Comparison of ENCODE assay signal across 1 cellular context in genomic region chr3:44419923-44420650, GRCh38.
TF ChIP-seq lines count a peak whose summit lies in the region.

No MANE protein-coding gene starts in this region.

TF ChIP-seq in K562, 482 proteins besides CTCF, POLR2A, EP300 and RAD21 (continued from another document):
- TF ChIP-seq E2F8 (IDR thresholded peaks at IDR 0.05; ENCODE audit: low read depth, partially characterized antibody) = no peak
- TF ChIP-seq ZNF644 (tag; IDR thresholded peaks at IDR 0.05; ENCODE audit: low read depth) = no peak
- TF ChIP-seq HMBOX1 (IDR thresholded peaks at IDR 0.05) = no peak
- no peak for TF ChIP-seq ZNF717 (CRISPR knock-in tag; IDR thresholded peaks at IDR 0.05)
- TF ChIP-seq NR2C1 (IDR thresholded peaks at IDR 0.05) = peak; percentile 91
- TF ChIP-seq NR2C1 (tag; IDR thresholded peaks at IDR 0.05) = peak; percentile 92
- no peak for TF ChIP-seq NFRKB (IDR thresholded peaks at IDR 0.05; ENCODE audit: low read depth)
- TF ChIP-seq ZBTB7A (IDR thresholded peaks at IDR 0.05; ENCODE audit: borderline replicate concordance, control insufficient read depth, low read depth, low read length) = 0 out of 2 replicates have a peak, but pooled peaks have one; percentile 11
- TF ChIP-seq FOS (IDR thresholded peaks at IDR 0.05; ENCODE audit: extremely low read depth, insufficient read length) = no peak
- peak; percentile 74; the same call in 1 of the 2 replicates for TF ChIP-seq NR2C2 (CRISPR knock-in tag; IDR thresholded peaks at IDR 0.05)
- TF ChIP-seq NR2C2 (tag; IDR thresholded peaks at IDR 0.05) = peak; percentile 63; the same call in 1 of the 2 replicates
